ENCODE assay signal across 11 cellular contexts in the genomic region with DNA sequence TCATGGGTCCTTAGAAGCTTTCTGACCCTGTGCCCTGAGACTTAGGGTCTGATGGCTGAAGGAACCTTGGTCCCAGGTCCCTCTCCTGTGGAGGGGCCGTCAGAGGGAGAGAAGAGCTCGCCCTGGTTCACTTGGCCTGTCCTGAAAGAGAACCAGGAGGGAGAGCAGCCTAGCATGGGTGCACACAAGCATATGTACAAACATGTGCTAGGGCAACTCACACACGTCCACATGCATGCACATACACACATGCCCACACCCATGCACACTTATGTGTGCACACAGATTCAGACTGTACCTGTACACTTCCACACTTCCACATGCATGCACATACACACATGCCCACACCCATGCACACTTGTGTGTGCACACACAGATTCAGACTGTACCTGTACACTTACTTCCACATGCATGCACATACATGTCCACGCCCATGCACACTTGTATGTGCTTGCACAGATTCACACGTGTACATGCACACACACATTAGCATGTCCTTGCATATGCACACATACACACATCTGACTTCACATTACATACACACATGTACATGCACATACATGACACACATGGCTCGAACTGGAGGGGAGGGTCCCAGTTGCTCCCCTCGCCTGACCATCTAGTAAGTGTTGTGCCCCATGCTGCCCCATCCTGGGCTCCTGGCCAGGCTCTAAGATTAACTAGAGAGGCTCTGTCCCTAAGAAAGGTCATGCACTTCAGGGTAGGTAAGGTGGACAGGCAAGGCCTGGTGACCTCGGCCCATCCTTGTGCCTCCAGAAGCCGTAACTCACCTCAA.
DNase-seq lines count a peak whose midpoint lies in the region; ATAC-seq, FAIRE-seq and TF ChIP-seq lines count a peak whose summit lies in the region.
"Had no signal": no experiment of that assay in that cellular context is flagged by ENCODE, and none has a peak within 500 bp of the region (broad histone marks: within the 10 kb centered on the region; RNA-seq: fewer than 3 reads in every experiment).

No MANE protein-coding gene starts in this region.

- H3K36me3 ChIP-seq in GM12878 (ENCODE audit: control insufficient read depth in 2 of 2, insufficient read depth in 2 of 2, low read length in 1 of 2) (no peaks in the 10 kb centered on the region), mesenchymal stem cell (ENCODE audit: control insufficient read depth in 1 of 2, insufficient read depth in 2 of 2, low read depth in 1 of 2, low read length in 2 of 2) (no peaks in the 10 kb centered on the region), thyroid gland (no peaks in the 10 kb centered on the region)

- H3K18ac ChIP-seq in mesenchymal stem cell (ENCODE audit: low read depth in 1 of 2, low read length in 2 of 2), result no peak overlapping the region

- H2BK15ac ChIP-seq in mesenchymal stem cell (ENCODE audit: low read depth, poor library complexity, severe bottlenecking), result no peak overlapping the region

- no peak overlapping the region for H3K23ac ChIP-seq in mesenchymal stem cell (ENCODE audit: low read length in 2 of 2)

- in situ Hi-C loops in GM12878 (cut with MboI), result no loop called here

- no peak for TF ChIP-seq RAD21 in GM12878 (IDR thresholded peaks at IDR 0.05; ENCODE audit: insufficient read depth, low read depth, low read length)

- no peak overlapping the region for H4K8ac ChIP-seq in mesenchymal stem cell (ENCODE audit: low read length)

- peaks cover 50% of the 10 kb centered on the region for H3K4me1 Mint-ChIP-seq in activated CD4-positive, alpha-beta T cell treated with anti-CD3 and anti-CD28 coated beads, Interleukin-2, amount 10 ng/mL, durations not matched to agents 24 days and 14 days

- CTCF ChIA-PET in GM12878 (lab: Yijun Ruan, JAX), result interaction anchor here (1.0 to 2.6 kb wide), 5 partner anchors 153 to 421 kb away, joined by 3 to 12 read pairs (median 6); no protein-coding TSS in a partner anchor

- H3K27me3 Mint-ChIP-seq in activated CD4-positive, alpha-beta T cell treated with anti-CD3 and anti-CD28 coated beads, Interleukin-2, amount 10 ng/mL, durations not matched to agents 24 days and 14 days, result no peaks in the 10 kb centered on the region

- peak; percentile 60 for DNase-seq in activated CD4-positive, alpha-beta T cell treated with anti-CD3 and anti-CD28 coated beads, Interleukin-2, amount 10 ng/mL, durations not matched to agents 24 days and 14 days
- DNase-seq in activated CD4-positive, alpha-beta T cell treated with anti-CD3 and anti-CD28 coated beads, Interleukin-2, amount 50 U/mL, for 1 hour, result no peak
- DNase-seq in GM12878 (ENCODE audit: low read depth, low spot score), result no peak
- no peak for DNase-seq in mesenchymal stem cell
- DNase-seq in thyroid gland, result peak in 1 of 2 donors; percentile 0
- no peak for DNase-seq in islet precursor cell
- no peak for DNase-seq in midbrain (lab: John Stamatoyannopoulos, UW)
- DNase-seq in amygdala (lab: John Stamatoyannopoulos, UW), result no peak
- DNase-seq: activated gamma-delta T cell treated with Interleukin-2 at 50 U/mL for 16 hours, NCI-H446 treated with DMSO at 0.1 percent for 48 hours had no signal

- H2BK5ac ChIP-seq in mesenchymal stem cell (ENCODE audit: low read depth, low read length, poor library complexity, severe bottlenecking), result no peak overlapping the region

- H3K4me2 ChIP-seq in GM12878 (ENCODE audit: control insufficient read depth, insufficient read depth) (0 out of 2 replicates have a peak overlapping the region, but pooled peaks have one; percentile 9), mesenchymal stem cell (ENCODE audit: low read length, poor library complexity, severe bottlenecking) (no peak overlapping the region)

- 47% methylated on average over 9 of the region's 9 CpGs for WGBS in GM12878 (ENCODE audit: insufficient coverage, insufficient replicate concordance, low lambda C conversion rate, missing lambda C conversion rate)
- WGBS in mesenchymal stem cell, result 76% methylated on average over 9 of the region's 9 CpGs
- 94 to 95% methylated on average over 7 to 9 of the region's 9 CpGs for WGBS in thyroid gland, 2 donors

- H2BK120ac ChIP-seq in mesenchymal stem cell (ENCODE audit: low read depth, low read length), result no peak overlapping the region

- intact Hi-C loops in activated CD4-positive, alpha-beta T cell treated with anti-CD3 and anti-CD28 coated beads, Interleukin-2, amount 10 ng/mL, durations not matched to agents 24 days and 14 days (cut with micrococcal nuclease), result no loop called here
- intact Hi-C loops in GM12878 (cut with micrococcal nuclease; ENCODE audit: unreplicated experiment) (no loop called here), thyroid gland (cut with DNase I) (no loop called here)

- H2BK12ac ChIP-seq in mesenchymal stem cell (ENCODE audit: low read length in 2 of 2), result no peak overlapping the region

- peaks cover 22% of the 10 kb centered on the region for H3K4me1 ChIP-seq in GM12878 (ENCODE audit: control insufficient read depth, insufficient read depth, low read length)
- H3K4me1 ChIP-seq in mesenchymal stem cell (ENCODE audit: control insufficient read depth, insufficient read depth, low read depth, low read length), result peaks cover 34% of the 10 kb centered on the region
- peaks cover 3 to 47% of the 10 kb centered on the region in 2 donors for H3K4me1 ChIP-seq in thyroid gland

- H2AFZ ChIP-seq in GM12878 (ENCODE audit: control insufficient read depth, low read depth, low read length) (no peak overlapping the region), mesenchymal stem cell (ENCODE audit: low read depth, low read length) (no peak overlapping the region)

- H3K4ac ChIP-seq in mesenchymal stem cell (ENCODE audit: low read depth in 1 of 2, low read length in 2 of 2), result no peak overlapping the region

- FAIRE-seq in GM12878 (lab: Jason Lieb, UNC), result no peak

- TF ChIP-seq CTCF in GM12878 (IDR thresholded peaks at IDR 0.05 in 2 of 3, conservative IDR thresholded peaks at IDR 0.05 in 1 of 3; ENCODE audit: control insufficient read depth in 2 of 3, extremely low read depth in 1 of 3, insufficient read depth in 1 of 3, low read depth in 3 of 3, low read length in 3 of 3) (no peak), thyroid gland (IDR thresholded peaks at IDR 0.05) (no peak)

- H4K20me1 ChIP-seq in GM12878 (ENCODE audit: control insufficient read depth, insufficient read depth), result no peaks in the 10 kb centered on the region

- SMC1A ChIA-PET in GM12878 (lab: Charles Lee; ENCODE audit: uncharacterized antibody, unreplicated experiment), result no interaction called here

- H3K27me3 ChIP-seq in GM12878 (replicated peaks in 1 of 2; ENCODE audit: control insufficient read depth in 2 of 2, insufficient read depth in 2 of 2, low read length in 1 of 2), result no peaks in the 10 kb centered on the region; a peak in 1 of 4 replicates
- H3K27me3 ChIP-seq in mesenchymal stem cell (ENCODE audit: control insufficient read depth in 1 of 2, insufficient read depth in 1 of 2, low read length in 2 of 2), result no peaks in the 10 kb centered on the region
- no peaks in the 10 kb centered on the region for H3K27me3 ChIP-seq in thyroid gland

- RAD21 ChIA-PET in GM12878 (lab: Charles Lee; ENCODE audit: unreplicated experiment), result no interaction called here

- POLR2A ChIA-PET in GM12878 (lab: Charles Lee), result interaction anchor here (0.6 kb wide), 2 partner anchors 206 to 833 kb away, joined by 3 to 6 read pairs; no protein-coding TSS in a partner anchor

- H3K4me3 Mint-ChIP-seq in activated CD4-positive, alpha-beta T cell treated with anti-CD3 and anti-CD28 coated beads, Interleukin-2, amount 10 ng/mL, durations not matched to agents 24 days and 14 days, result no peak overlapping the region

- H3K9me3 Mint-ChIP-seq in activated CD4-positive, alpha-beta T cell treated with anti-CD3 and anti-CD28 coated beads, Interleukin-2, amount 10 ng/mL, durations not matched to agents 24 days and 14 days, result no peaks in the 10 kb centered on the region

- H3K27ac ChIP-seq in GM12878 (ENCODE audit: control insufficient read depth, insufficient read depth) (no peak overlapping the region), mesenchymal stem cell (ENCODE audit: low read length, poor library complexity, severe bottlenecking) (no peak overlapping the region), thyroid gland (peak overlapping the region in 2 of 3 donors; percentile 60 to 71)
- H3K27ac ChIP-seq: epithelial cell of prostate had no signal

- ATAC-seq in GM12878, result no peak

- no peak overlapping the region for H2AK5ac ChIP-seq in mesenchymal stem cell (ENCODE audit: low read length, severe bottlenecking)

- H3K9me3 ChIP-seq in GM12878 (replicated peaks; ENCODE audit: control insufficient read depth, insufficient read depth, low read length), result no peaks in the 10 kb centered on the region
- no peaks in the 10 kb centered on the region for H3K9me3 ChIP-seq in mesenchymal stem cell (ENCODE audit: control insufficient read depth, low read length)
- no peaks in the 10 kb centered on the region for H3K9me3 ChIP-seq in thyroid gland

- peak overlapping the region in 1 of 2 experiments; percentile 36 for H3K14ac ChIP-seq in mesenchymal stem cell (ENCODE audit: low read length in 2 of 2)

- H3K36me3 Mint-ChIP-seq in activated CD4-positive, alpha-beta T cell treated with anti-CD3 and anti-CD28 coated beads, Interleukin-2, amount 10 ng/mL, durations not matched to agents 24 days and 14 days (ENCODE audit: low read depth), result no peaks in the 10 kb centered on the region

- no peaks in the 10 kb centered on the region for H3K79me1 ChIP-seq in mesenchymal stem cell (replicated peaks; ENCODE audit: low read length, poor library complexity, severe bottlenecking)

- H3K4me3 ChIP-seq in GM12878 (no peak overlapping the region), mesenchymal stem cell (ENCODE audit: insufficient read depth in 1 of 2, low read depth in 1 of 2, low read length in 2 of 2) (no peak overlapping the region), thyroid gland (replicated peaks in 1 of 3) (no peak overlapping the region)

- no peak overlapping the region for H4K91ac ChIP-seq in mesenchymal stem cell (ENCODE audit: low read length)

- TF ChIP-seq POLR2A in GM12878 (IDR thresholded peaks at IDR 0.05; ENCODE audit: low read depth, low read length) (no peak), thyroid gland (IDR thresholded peaks at IDR 0.05) (no peak)

- TF ChIP-seq EP300 in GM12878 (IDR thresholded peaks at IDR 0.05; ENCODE audit: borderline replicate concordance in 1 of 2, control insufficient read depth in 1 of 2, low read depth in 2 of 2, low read length in 2 of 2), result no peak

- H3K9ac ChIP-seq in GM12878 (ENCODE audit: control insufficient read depth, insufficient read depth, low read length), result no peak overlapping the region
- peak overlapping the region; percentile 85 for H3K9ac ChIP-seq in mesenchymal stem cell (ENCODE audit: low read length)

- H3K27ac Mint-ChIP-seq in activated CD4-positive, alpha-beta T cell treated with anti-CD3 and anti-CD28 coated beads, Interleukin-2, amount 10 ng/mL, durations not matched to agents 24 days and 14 days, result peak overlapping the region; percentile 97

- no peaks in the 10 kb centered on the region for H3K79me2 ChIP-seq in GM12878 (ENCODE audit: control insufficient read depth, insufficient read depth, low read length)

- no TSS peak for BruUV-seq in GM12878 (replicated peaks; lab: Mats Ljungman, UMichigan)

TF ChIP-seq in GM12878, 131 proteins besides CTCF, POLR2A, EP300 and RAD21 (continues in another document):
- TF ChIP-seq YBX1 (IDR thresholded peaks at IDR 0.05), result no peak
- TF ChIP-seq NFIC (IDR thresholded peaks at IDR 0.05; ENCODE audit: low read depth, low read length), result no peak
- TF ChIP-seq ZNF217 (IDR thresholded peaks at IDR 0.05), result no peak

Comparison
In these comparisons a context has a peak if more than half of its experiments do, and no peak if none do; other contexts are left out.
1. H3K27ac ChIP-seq: peak in thyroid gland (2 of 3); none in GM12878 (single experiment) and mesenchymal stem cell (single experiment).